Comparison of ENCODE assay signal across 15 cellular contexts in genomic region chr11:65790902-65791650, GRCh38. TPM values are rescaled to one million over a fixed set of nuclear protein-coding genes. Genes with fewer than 3 reads are reported as not detected.
A peak's percentile ranks its signal among the peaks of the same experiment; 100 is the strongest.
DNase-seq lines count a peak whose midpoint lies in the region; FAIRE-seq and TF ChIP-seq lines count a peak whose summit lies in the region.
"Had no signal": no experiment of that assay in that cellular context is flagged by ENCODE, and none has a peak within 500 bp of the region (broad histone marks: within the 10 kb centered on the region; RNA-seq: fewer than 3 reads in every experiment).

No MANE protein-coding gene starts in this region.

- peaks cover 15% of the 10 kb centered on the region for H3K4me1 ChIP-seq in Karpas-422 (ENCODE audit: low read length)
- H3K4me1 ChIP-seq in prostate gland (replicated peaks), result peaks cover 21% of the 10 kb centered on the region

- H3K27ac Mint-ChIP-seq in dendritic cell treated with granulocyte-macrophage colony-stimulating factor and Interleukin-4, amounts not matched to agents 40 ng/mL and 50 ng/mL, for 4 days, result peak overlapping the region; percentile 43
- H3K27ac Mint-ChIP-seq: brain; CD8-positive, alpha-beta T cell had no signal

- peak; percentile 5 for FAIRE-seq in GM12891 (lab: Jason Lieb, UNC)

- no peaks in the 10 kb centered on the region for H3K9me2 ChIP-seq in Karpas-422 (replicated peaks; ENCODE audit: insufficient read depth, low read length)

- no peaks in the 10 kb centered on the region for H4K20me1 ChIP-seq in Karpas-422 (ENCODE audit: insufficient read depth, low read depth, low read length)

- H3K4me2 ChIP-seq in Karpas-422 (ENCODE audit: low read depth, low read length, poor library complexity, severe bottlenecking), result no peak overlapping the region

- H3K36me3 ChIP-seq in Karpas-422 (ENCODE audit: insufficient read depth, low read length) (no peaks in the 10 kb centered on the region), prostate gland (no peaks in the 10 kb centered on the region)

- intact Hi-C loops in dendritic cell treated with granulocyte-macrophage colony-stimulating factor and Interleukin-4, amounts not matched to agents 40 ng/mL and 50 ng/mL, for 4 days (cut with micrococcal nuclease), result no loop called here
- intact Hi-C loops in prostate gland (cut with DNase I), result no loop called here

- DNase-seq in GM12891 (ENCODE audit: insufficient read length, low spot score) (no peak), Karpas-422 (no peak), prostate gland (ENCODE audit: low spot score) (no peak), AML-193 (lab: John Stamatoyannopoulos, UW) (no peak), medulla oblongata (ENCODE audit: extremely low spot score) (no peak), putamen (ENCODE audit: low spot score) (no peak)
- DNase-seq: activated naive CD4-positive, alpha-beta T cell; NCI-H1092 had no signal

- 80% methylated on average over 18 of the region's 18 CpGs for WGBS in prostate gland

- H3K36me3 Mint-ChIP-seq in dendritic cell treated with granulocyte-macrophage colony-stimulating factor and Interleukin-4, amounts not matched to agents 40 ng/mL and 50 ng/mL, for 4 days (ENCODE audit: low read depth), result no peaks in the 10 kb centered on the region
- H3K36me3 Mint-ChIP-seq: brain; CD8-positive, alpha-beta T cell had no signal

- no peak overlapping the region for H3K4me3 ChIP-seq in Karpas-422 (ENCODE audit: low read length)
- H3K4me3 ChIP-seq in prostate gland, result no peak overlapping the region
- H3K4me3 ChIP-seq: lung had no signal

- no peaks in the 10 kb centered on the region for H3K9me3 ChIP-seq in Karpas-422 (ENCODE audit: low read length)
- no peaks in the 10 kb centered on the region for H3K9me3 ChIP-seq in prostate gland

- TF ChIP-seq POLR2A in GM12891 (IDR thresholded peaks at IDR 0.05; ENCODE audit: low read depth, low read length) (no peak), prostate gland (IDR thresholded peaks at IDR 0.05) (no peak)

- peak overlapping the region; percentile 18; the same call in 1 of the 2 replicates for H2AFZ ChIP-seq in Karpas-422 (ENCODE audit: low read length)

- no peaks in the 10 kb centered on the region for H3K79me2 ChIP-seq in Karpas-422 (ENCODE audit: low read length)

- peaks cover 46% of the 10 kb centered on the region for H3K4me1 Mint-ChIP-seq in dendritic cell treated with granulocyte-macrophage colony-stimulating factor and Interleukin-4, amounts not matched to agents 40 ng/mL and 50 ng/mL, for 4 days (ENCODE audit: low read depth)

- no peaks in the 10 kb centered on the region for H3K27me3 ChIP-seq in Karpas-422 (ENCODE audit: low read length)
- H3K27me3 ChIP-seq in prostate gland (replicated peaks; ENCODE audit: insufficient read depth), result no peaks in the 10 kb centered on the region

- no peak overlapping the region for H3K4me3 Mint-ChIP-seq in dendritic cell treated with granulocyte-macrophage colony-stimulating factor and Interleukin-4, amounts not matched to agents 40 ng/mL and 50 ng/mL, for 4 days
- H3K4me3 Mint-ChIP-seq: brain; CD8-positive, alpha-beta T cell had no signal

- peak overlapping the region; percentile 24; the same call in 1 of the 2 replicates for H3K9ac ChIP-seq in Karpas-422 (ENCODE audit: low read length)

- H3K27ac ChIP-seq in Karpas-422 (ENCODE audit: low read length) (no peak overlapping the region), prostate gland (peak overlapping the region; percentile 6 to 12)

- H3K9me3 Mint-ChIP-seq in dendritic cell treated with granulocyte-macrophage colony-stimulating factor and Interleukin-4, amounts not matched to agents 40 ng/mL and 50 ng/mL, for 4 days, result no peaks in the 10 kb centered on the region
- H3K9me3 Mint-ChIP-seq: CD8-positive, alpha-beta T cell had no signal

- no peak for TF ChIP-seq CTCF in prostate gland (IDR thresholded peaks at IDR 0.05)

- H3K27me3 Mint-ChIP-seq in dendritic cell treated with granulocyte-macrophage colony-stimulating factor and Interleukin-4, amounts not matched to agents 40 ng/mL and 50 ng/mL, for 4 days, result peaks cover 67% of the 10 kb centered on the region

TF ChIP-seq in GM12891, 5 proteins besides CTCF, POLR2A, EP300 and RAD21:
- TF ChIP-seq SPI1 (IDR thresholded peaks at IDR 0.05; ENCODE audit: low read depth, low read length), result no peak

RNA-seq across cellular contexts. Expression of gene OVOL1, which starts 4.2 kb away (rescaled TPM):
- 0.09 TPM for polyA plus RNA-seq in GM12891 (2012; ENCODE audit: low read depth, missing spikeins)
- not detected in 2 replicates for total RNA-seq in Karpas-422 (2014; rRNA removed; shearing (Covaris generic); ENCODE audit: low replicate concordance)
- 1 to 10 TPM; 2.7 to 8.5 TPM for total RNA-seq in prostate gland
- total RNA-seq: H4, Right ventricle myocardium inferior, sciatic nerve had no signal

RNA-seq across cellular contexts. Expression of gene AP5B1, which starts 10.3 kb away (rescaled TPM):
- polyA plus RNA-seq in GM12891 (2012; ENCODE audit: low read depth, missing spikeins), result 4.8 TPM
- 11.1 and 19.8 TPM in 2 replicates for total RNA-seq in Karpas-422 (2014; rRNA removed; shearing (Covaris generic); ENCODE audit: low replicate concordance)
- 10 to 100 TPM; 15.4 to 18.8 TPM for total RNA-seq in prostate gland

RNA-seq across cellular contexts. Expression of gene SNX32, which starts 42.7 kb away (rescaled TPM):
- polyA plus RNA-seq in GM12891 (2012; ENCODE audit: low read depth, missing spikeins), result 1.4 TPM
- not detected in 2 replicates for total RNA-seq in Karpas-422 (2014; rRNA removed; shearing (Covaris generic); ENCODE audit: low replicate concordance)
- under 1 TPM in 1 of 2 donors, not detected in 1; 0.91 TPM for total RNA-seq in prostate gland
- total RNA-seq: H4, Right ventricle myocardium inferior had no signal
